In genomic region chr2:74806355-74806839, GRCh38 we compare ENCODE assay signal across 22 cellular contexts.
"Had no signal": no experiment of that assay in that cellular context is flagged by ENCODE, and none has a peak within 500 bp of the region (broad histone marks: within the 10 kb centered on the region; RNA-seq: fewer than 3 reads in every experiment).

No MANE protein-coding gene starts in this region.

- H3K4me3 ChIP-seq: MG63, SJSA1, SK-N-MC had no signal

- H3K27me3 ChIP-seq: MG63, SJSA1 had no signal

- H3K4me1 ChIP-seq: SJSA1 had no signal

- DNase-seq: IMR-90, Karpas-422, KG1, MG63, NCI-H1092, NCI-H1105 treated with DMSO at 0.1 percent for 48 hours, NCI-H1417 treated with DMSO at 0.1 percent for 48 hours, NCI-H187, NCI-H2029, NCI-H2081 treated with DMSO at 0.1 percent for 48 hours, NCI-H2171, NCI-H226, NCI-H446, NCI-H510A, NCI-H524 treated with DMSO at 0.1 percent for 48 hours, NCI-H69, NCI-H774, Right ventricle myocardium superior, RPMI8226, SW 1271 had no signal

- H3K9me3 ChIP-seq: MG63, SJSA1 had no signal

- H3K36me3 ChIP-seq: MG63, SJSA1 had no signal

- H3K27ac ChIP-seq: SJSA1, SK-N-MC had no signal
